Comparison of ENCODE assay signal across 13 cellular contexts in genomic region chr6:157649311-157650260, GRCh38.
DNase-seq lines count a peak whose midpoint lies in the region; ATAC-seq and TF ChIP-seq lines count a peak whose summit lies in the region.
"Had no signal": no experiment of that assay in that cellular context is flagged by ENCODE, and none has a peak within 500 bp of the region (broad histone marks: within the 10 kb centered on the region; RNA-seq: fewer than 3 reads in every experiment).

No MANE protein-coding gene starts in this region.

- no peaks in the 10 kb centered on the region for H3K9me3 ChIP-seq in esophagus muscularis mucosa
- H3K9me3 ChIP-seq: transverse colon had no signal

- H3K4me1 ChIP-seq in esophagus muscularis mucosa = peaks cover 8 to 19% (median 15%) of the 10 kb centered on the region in 4 donors
- H3K4me1 ChIP-seq: transverse colon had no signal

- intact Hi-C loops in esophagus muscularis mucosa (cut with DNase I) (no loop called here), sciatic nerve (cut with DNase I) (no loop called here)

- peaks cover 0 to 14% (median 12%) of the 10 kb centered on the region in 4 donors for H3K36me3 ChIP-seq in esophagus muscularis mucosa
- H3K36me3 ChIP-seq: transverse colon had no signal

- no peak for TF ChIP-seq EP300 in esophagus muscularis mucosa (IDR thresholded peaks at IDR 0.05)

- peak; percentile 15 for DNase-seq in NCI-H1436 (lab: John Stamatoyannopoulos, UW)
- no peak for DNase-seq in NCI-H1436 treated with DMSO at 0.1 percent for 48 hours (lab: John Stamatoyannopoulos, UW)
- DNase-seq in NCI-H2171 (lab: John Stamatoyannopoulos, UW) = peak; percentile 58
- DNase-seq in esophagus muscularis mucosa (ENCODE audit: extremely low spot score) = no peak
- DNase-seq in sciatic nerve (ENCODE audit: low spot score) = no peak
- no peak for DNase-seq in UCSD-AML1 (lab: John Stamatoyannopoulos, UW; ENCODE audit: unreplicated experiment)
- DNase-seq: 8988T; activated naive CD4-positive, alpha-beta T cell treated with anti-CD3 and anti-CD28 coated beads, Interleukin-2, amount 10 ng/mL, durations not matched to agents 7 days and 5 days; H7; NCI-H2081 treated with DMSO at 0.1 percent for 48 hours; transverse colon had no signal

- TF ChIP-seq POLR2A in esophagus muscularis mucosa (IDR thresholded peaks at IDR 0.05; ENCODE audit: low read depth) = no peak

- TF ChIP-seq CTCF in esophagus muscularis mucosa (IDR thresholded peaks at IDR 0.05) = no peak

- peak overlapping the region; percentile 23 to 47 (median 38) for H3K4me3 ChIP-seq in esophagus muscularis mucosa
- H3K4me3 ChIP-seq: transverse colon had no signal

- H3K27me3 ChIP-seq in esophagus muscularis mucosa = no peaks in the 10 kb centered on the region
- H3K27me3 ChIP-seq: transverse colon had no signal

- WGBS in esophagus muscularis mucosa = 56% methylated on average over 24 of the region's 25 CpGs

- peak overlapping the region in 1 of 4 donors; percentile 34 for H3K27ac ChIP-seq in esophagus muscularis mucosa (replicated peaks in 1 of 4)
- H3K27ac ChIP-seq: transverse colon had no signal

- peak; percentile 9 for ATAC-seq in sciatic nerve
- ATAC-seq in HG03469 (IDR thresholded peaks at IDR 0.05; ENCODE audit: unreplicated experiment) = no peak
- no peak for ATAC-seq in GM18868 (IDR thresholded peaks at IDR 0.05; ENCODE audit: unreplicated experiment)

Comparison
In these comparisons a context has a peak if more than half of its experiments do, and no peak if none do; other contexts are left out.
1. DNase-seq: peak in NCI-H1436 (single experiment) and NCI-H2171 (single experiment); none in NCI-H1436 treated with DMSO at 0.1 percent for 48 hours (single experiment), esophagus muscularis mucosa (single experiment), sciatic nerve (single experiment) and UCSD-AML1 (single experiment).